In the genomic region with DNA sequence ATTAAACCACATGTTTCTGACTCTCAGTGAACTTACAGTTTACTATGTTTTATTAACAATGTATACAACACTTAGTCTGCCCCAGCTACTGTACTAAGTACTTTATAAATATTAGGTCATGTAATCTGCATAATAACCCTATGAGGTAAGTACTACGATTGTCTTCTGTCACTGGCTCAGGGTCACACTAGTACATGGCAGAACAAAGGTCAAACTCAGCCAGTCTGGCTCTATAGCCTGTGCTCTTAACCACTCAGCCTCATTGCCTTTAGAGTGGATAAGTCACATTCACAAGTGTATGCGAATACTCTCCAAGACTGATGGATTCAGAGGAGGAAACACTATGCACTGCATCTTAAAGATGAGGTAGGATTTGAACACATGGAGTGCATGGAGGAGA, we compare ENCODE assay signal across 27 cellular contexts.
"Had no signal": no experiment of that assay in that cellular context is flagged by ENCODE, and none has a peak within 500 bp of the region (broad histone marks: within the 10 kb centered on the region; RNA-seq: fewer than 3 reads in every experiment).

No MANE protein-coding gene starts in this region.

- H3K4me3 ChIP-seq: breast epithelium, MG63, Peyer's patch, SJCRH30 had no signal

- H3K27ac Mint-ChIP-seq: activated CD4-positive, alpha-beta T cell treated with anti-CD3 and anti-CD28 coated beads for 36 hours; activated CD8-positive, alpha-beta T cell treated with anti-CD3 and anti-CD28 coated beads for 36 hours; activated naive CD4-positive, alpha-beta T cell treated with anti-CD3 and anti-CD28 coated beads, Interleukin-2, amount 10 ng/mL, durations not matched to agents 7 days and 5 days; activated naive CD8-positive, alpha-beta T cell treated with anti-CD3 and anti-CD28 coated beads for 36 hours; activated T-cell treated with anti-CD3 and anti-CD28 coated beads, Interleukin-2, amount 50 U/mL, for 72 hours; activated T-helper 2 cell treated with anti-CD3 and anti-CD28 coated beads, Interferon-gamma antibody, Interleukin-2, Interleukin-4, amounts not matched to agents 10 μg/mL and 5 μg/mL and 100 μg/mL, durations not matched to agents 14 hours and 24 hours and 36 hours had no signal

- H3K9me3 ChIP-seq: breast epithelium, MG63, Peyer's patch, SJCRH30, SK-N-SH had no signal

- H3K4me1 Mint-ChIP-seq: activated naive CD4-positive, alpha-beta T cell treated with anti-CD3 and anti-CD28 coated beads, Interleukin-2, amount 10 ng/mL, durations not matched to agents 7 days and 5 days had no signal

- H3K27me3 ChIP-seq: breast epithelium, MG63, Peyer's patch, SJCRH30 had no signal

- H3K4me3 Mint-ChIP-seq: activated CD4-positive, alpha-beta T cell treated with anti-CD3 and anti-CD28 coated beads for 36 hours; activated CD8-positive, alpha-beta T cell treated with anti-CD3 and anti-CD28 coated beads for 36 hours; activated naive CD4-positive, alpha-beta T cell treated with anti-CD3 and anti-CD28 coated beads, Interleukin-2, amount 10 ng/mL, durations not matched to agents 7 days and 5 days; activated naive CD8-positive, alpha-beta T cell treated with anti-CD3 and anti-CD28 coated beads for 36 hours; activated T-cell treated with anti-CD3 and anti-CD28 coated beads, Interleukin-2, amount 50 U/mL, for 72 hours had no signal

- H3K27me3 Mint-ChIP-seq: activated CD8-positive, alpha-beta T cell treated with anti-CD3 and anti-CD28 coated beads for 36 hours had no signal

- H3K27ac ChIP-seq: breast epithelium, KMS-11, Peyer's patch, RWPE1, SJCRH30, VCaP had no signal

- H3K9me3 Mint-ChIP-seq: activated CD8-positive, alpha-beta T cell treated with anti-CD3 and anti-CD28 coated beads for 36 hours; activated naive CD4-positive, alpha-beta T cell treated with anti-CD3 and anti-CD28 coated beads, Interleukin-2, amount 10 ng/mL, durations not matched to agents 7 days and 5 days; activated naive CD8-positive, alpha-beta T cell treated with anti-CD3 and anti-CD28 coated beads for 36 hours; activated T-cell treated with anti-CD3 and anti-CD28 coated beads, Interleukin-2, amount 50 U/mL, for 72 hours; activated T-helper 2 cell treated with anti-CD3 and anti-CD28 coated beads, Interferon-gamma antibody, Interleukin-2, Interleukin-4, amounts not matched to agents 10 μg/mL and 5 μg/mL and 100 μg/mL, durations not matched to agents 14 hours and 24 hours and 36 hours had no signal

- DNase-seq: activated CD4-positive, alpha-beta T cell treated with anti-CD3 and anti-CD28 coated beads for 36 hours; activated CD4-positive, alpha-beta T cell treated with anti-CD3 and anti-CD28 coated beads, Interleukin-2, amount 50 U/mL, for 1 hour; activated CD8-positive, alpha-beta memory T cell treated with anti-CD3 and anti-CD28 coated beads, Interleukin-2, amount 50 U/mL, for 4 hours; activated CD8-positive, alpha-beta T cell treated with anti-CD3 and anti-CD28 coated beads for 36 hours; activated gamma-delta T cell treated with Interleukin-2 at 50 U/mL for 16 hours; activated naive CD4-positive, alpha-beta T cell treated with anti-CD3 and anti-CD28 coated beads, Interleukin-2, amount 10 ng/mL, durations not matched to agents 7 days and 5 days; activated naive CD8-positive, alpha-beta T cell treated with anti-CD3 and anti-CD28 coated beads for 36 hours; activated T-cell treated with anti-CD3 and anti-CD28 coated beads, Interleukin-2, amount 50 U/mL, for 72 hours; MG63; MV-4-11; NCI-H1092 treated with DMSO at 0.1 percent for 48 hours; NCI-H1417 treated with DMSO at 0.1 percent for 48 hours; NCI-H1694 treated with DMSO at 0.1 percent for 48 hours; NCI-H2029 treated with DMSO at 0.1 percent for 48 hours; NCI-H510A treated with DMSO at 0.1 percent for 48 hours; NCI-H69; NK-92 treated with Interleukin-12 subunit alpha and Interleukin-12 subunit beta, amount 100 ng/mL, for 24 hours; Peyer's patch; Right ventricle myocardium superior; SJCRH30; SK-N-SH; T-helper 1 cell had no signal

- ATAC-seq: activated CD4-positive, alpha-beta T cell treated with anti-CD3 and anti-CD28 coated beads for 36 hours; activated CD8-positive, alpha-beta T cell treated with anti-CD3 and anti-CD28 coated beads for 36 hours; activated T-cell treated with anti-CD3 and anti-CD28 coated beads, Interleukin-2, amount 50 U/mL, for 72 hours had no signal

- H3K4me1 ChIP-seq: breast epithelium, Peyer's patch had no signal

- H3K36me3 ChIP-seq: breast epithelium, Peyer's patch, SJCRH30 had no signal

- H3K36me3 Mint-ChIP-seq: activated naive CD4-positive, alpha-beta T cell treated with anti-CD3 and anti-CD28 coated beads, Interleukin-2, amount 10 ng/mL, durations not matched to agents 7 days and 5 days; activated naive CD8-positive, alpha-beta T cell treated with anti-CD3 and anti-CD28 coated beads for 36 hours had no signal
